ENCODE assay signal across 8 cellular contexts in genomic region chr2:19989342-19989680, GRCh38. TPM values are rescaled to one million over a fixed set of nuclear protein-coding genes. Genes with fewer than 3 reads are reported as not detected.
DNase-seq lines count a peak whose midpoint lies in the region; ATAC-seq lines count a peak whose summit lies in the region.

No MANE protein-coding gene starts in this region.

- no peaks in the 10 kb centered on the region for H3K9me3 Mint-ChIP-seq in T-helper 1 cell treated with Interleukin-12 subunit alpha and Interleukin-12 subunit beta and Interleukin-4 antibody, amounts not matched to agents 30 μg/mL and 1 μg/mL, for 36 hours
- peaks cover 6% of the 10 kb centered on the region for H3K9me3 Mint-ChIP-seq in activated T-helper 2 cell treated with anti-CD3 and anti-CD28 coated beads, Interferon-gamma antibody, Interleukin-2, Interleukin-4, amounts not matched to agents 10 μg/mL and 5 μg/mL and 100 μg/mL, durations not matched to agents 14 hours and 24 hours and 36 hours
- H3K9me3 Mint-ChIP-seq in immature natural killer cell = no peaks in the 10 kb centered on the region

- peak overlapping the region; percentile 89 for H3K4me3 Mint-ChIP-seq in T-helper 1 cell treated with Interleukin-12 subunit alpha and Interleukin-12 subunit beta and Interleukin-4 antibody, amounts not matched to agents 30 μg/mL and 1 μg/mL, for 36 hours
- peak overlapping the region; percentile 87 for H3K4me3 Mint-ChIP-seq in activated T-helper 2 cell treated with anti-CD3 and anti-CD28 coated beads, Interferon-gamma antibody, Interleukin-2, Interleukin-4, amounts not matched to agents 10 μg/mL and 5 μg/mL and 100 μg/mL, durations not matched to agents 14 hours and 24 hours and 36 hours (ENCODE audit: low read depth)
- peak overlapping the region; percentile 91 to 94 (median 92) for H3K4me3 Mint-ChIP-seq in immature natural killer cell

- ATAC-seq in GM21619 (IDR thresholded peaks at IDR 0.05; ENCODE audit: unreplicated experiment) = no peak

- H3K9me3 ChIP-seq in subcutaneous abdominal adipose tissue (ENCODE audit: control insufficient read depth in 5 of 5, low read length in 5 of 5) = no peaks in the 10 kb centered on the region

- H3K36me3 Mint-ChIP-seq in T-helper 1 cell treated with Interleukin-12 subunit alpha and Interleukin-12 subunit beta and Interleukin-4 antibody, amounts not matched to agents 30 μg/mL and 1 μg/mL, for 36 hours (ENCODE audit: low read depth) = no peaks in the 10 kb centered on the region
- peaks cover 3% of the 10 kb centered on the region for H3K36me3 Mint-ChIP-seq in activated T-helper 2 cell treated with anti-CD3 and anti-CD28 coated beads, Interferon-gamma antibody, Interleukin-2, Interleukin-4, amounts not matched to agents 10 μg/mL and 5 μg/mL and 100 μg/mL, durations not matched to agents 14 hours and 24 hours and 36 hours (ENCODE audit: low read depth)
- H3K36me3 Mint-ChIP-seq in immature natural killer cell = peaks cover 1 to 5% (median 2%) of the 10 kb centered on the region in 3 donors

- H3K4me1 ChIP-seq in subcutaneous abdominal adipose tissue (ENCODE audit: control insufficient read depth in 5 of 5, insufficient read depth in 5 of 5, low read length in 5 of 5) = peaks cover 0 to 19% (median 18%) of the 10 kb centered on the region in 5 donors

- peaks cover 31% of the 10 kb centered on the region for H3K27me3 Mint-ChIP-seq in T-helper 1 cell treated with Interleukin-12 subunit alpha and Interleukin-12 subunit beta and Interleukin-4 antibody, amounts not matched to agents 30 μg/mL and 1 μg/mL, for 36 hours (ENCODE audit: low read depth)
- H3K27me3 Mint-ChIP-seq in activated T-helper 2 cell treated with anti-CD3 and anti-CD28 coated beads, Interferon-gamma antibody, Interleukin-2, Interleukin-4, amounts not matched to agents 10 μg/mL and 5 μg/mL and 100 μg/mL, durations not matched to agents 14 hours and 24 hours and 36 hours (ENCODE audit: low read depth) = peaks cover 25% of the 10 kb centered on the region
- H3K27me3 Mint-ChIP-seq in immature natural killer cell (ENCODE audit: low read depth in 3 of 3) = peaks cover 14 to 23% (median 17%) of the 10 kb centered on the region in 3 donors

- H3K27me3 ChIP-seq in subcutaneous abdominal adipose tissue (ENCODE audit: control insufficient read depth in 5 of 5, insufficient read depth in 4 of 5, low read length in 5 of 5) = no peaks in the 10 kb centered on the region

- peaks cover 0 to 4% (median 0%) of the 10 kb centered on the region in 5 donors for H3K36me3 ChIP-seq in subcutaneous abdominal adipose tissue (ENCODE audit: control insufficient read depth in 5 of 5, insufficient read depth in 5 of 5, low read length in 5 of 5)

- H3K9ac ChIP-seq in subcutaneous abdominal adipose tissue (ENCODE audit: low read length in 5 of 5) = peak overlapping the region in 4 of 5 donors; percentile 40 to 71 (median 48)

- peak overlapping the region; percentile 29 for H3K27ac ChIP-seq in subcutaneous abdominal adipose tissue (ENCODE audit: low read depth, low read length)

- intact Hi-C loops in activated T-helper 2 cell treated with anti-CD3 and anti-CD28 coated beads, Interferon-gamma antibody, Interleukin-2, Interleukin-4, amounts not matched to agents 10 μg/mL and 5 μg/mL and 100 μg/mL, durations not matched to agents 14 hours and 24 hours and 36 hours (cut with micrococcal nuclease) = no loop called here

- H3K4me3 ChIP-seq in subcutaneous abdominal adipose tissue (ENCODE audit: low read depth in 1 of 5, low read length in 5 of 5) = peak overlapping the region; percentile 72 to 92 (median 87)

- DNase-seq in T-helper 1 cell (no peak), immature natural killer cell (peak in 1 of 3 donors; percentile 5), NCI-H2227 (lab: John Stamatoyannopoulos, UW; ENCODE audit: unreplicated experiment) (no peak)
- no peak for DNase-seq in activated T-helper 2 cell treated with anti-CD3 and anti-CD28 coated beads, Interferon-gamma antibody, Interleukin-2, Interleukin-4, amounts not matched to agents 10 μg/mL and 5 μg/mL and 100 μg/mL, durations not matched to agents 14 hours and 24 hours and 36 hours (ENCODE audit: low spot score)
- DNase-seq in activated CD8-positive, alpha-beta memory T cell treated with anti-CD3 and anti-CD28 coated beads, Interleukin-2, amount 50 U/mL, for 48 hours = no peak

- peak overlapping the region; percentile 79 for H3K27ac Mint-ChIP-seq in T-helper 1 cell treated with Interleukin-12 subunit alpha and Interleukin-12 subunit beta and Interleukin-4 antibody, amounts not matched to agents 30 μg/mL and 1 μg/mL, for 36 hours
- peak overlapping the region; percentile 70 for H3K27ac Mint-ChIP-seq in activated T-helper 2 cell treated with anti-CD3 and anti-CD28 coated beads, Interferon-gamma antibody, Interleukin-2, Interleukin-4, amounts not matched to agents 10 μg/mL and 5 μg/mL and 100 μg/mL, durations not matched to agents 14 hours and 24 hours and 36 hours
- peak overlapping the region; percentile 88 to 95 (median 92) for H3K27ac Mint-ChIP-seq in immature natural killer cell

- H3K4me1 Mint-ChIP-seq in T-helper 1 cell treated with Interleukin-12 subunit alpha and Interleukin-12 subunit beta and Interleukin-4 antibody, amounts not matched to agents 30 μg/mL and 1 μg/mL, for 36 hours (ENCODE audit: low read depth) = peaks cover 18% of the 10 kb centered on the region
- H3K4me1 Mint-ChIP-seq in activated T-helper 2 cell treated with anti-CD3 and anti-CD28 coated beads, Interferon-gamma antibody, Interleukin-2, Interleukin-4, amounts not matched to agents 10 μg/mL and 5 μg/mL and 100 μg/mL, durations not matched to agents 14 hours and 24 hours and 36 hours (ENCODE audit: low read depth) = peaks cover 18% of the 10 kb centered on the region
- H3K4me1 Mint-ChIP-seq in immature natural killer cell = peaks cover 27 to 35% of the 10 kb centered on the region in 2 donors

RNA-seq across cellular contexts. Expression of gene WDR35, which starts 0.6 kb away (rescaled TPM):
- total RNA-seq in activated T-helper 2 cell treated with anti-CD3 and anti-CD28 coated beads, Interferon-gamma antibody, Interleukin-2, Interleukin-4, amounts not matched to agents 10 μg/mL and 5 μg/mL and 100 μg/mL, durations not matched to agents 14 hours and 24 hours and 36 hours = 7.5 and 7.6 TPM in 2 replicates
- 1 to 10 TPM; 2.3 to 2.7 (median 2.4) TPM for polyA plus RNA-seq in immature natural killer cell

RNA-seq across cellular contexts. Expression of gene MATN3, which starts 23.2 kb away (rescaled TPM):
- total RNA-seq in activated T-helper 2 cell treated with anti-CD3 and anti-CD28 coated beads, Interferon-gamma antibody, Interleukin-2, Interleukin-4, amounts not matched to agents 10 μg/mL and 5 μg/mL and 100 μg/mL, durations not matched to agents 14 hours and 24 hours and 36 hours = not detected in 2 replicates
- polyA plus RNA-seq in immature natural killer cell = not detected
